In genomic region chr11:64846998-64847666, GRCh38 we compare ENCODE assay signal across 1 cellular context.
TF ChIP-seq lines count a peak whose summit lies in the region.

No MANE protein-coding gene starts in this region.

TF ChIP-seq in HEK293T, 16 proteins besides CTCF, POLR2A, EP300 and RAD21 (continued from another document):
- TF ChIP-seq, protein P1, sequence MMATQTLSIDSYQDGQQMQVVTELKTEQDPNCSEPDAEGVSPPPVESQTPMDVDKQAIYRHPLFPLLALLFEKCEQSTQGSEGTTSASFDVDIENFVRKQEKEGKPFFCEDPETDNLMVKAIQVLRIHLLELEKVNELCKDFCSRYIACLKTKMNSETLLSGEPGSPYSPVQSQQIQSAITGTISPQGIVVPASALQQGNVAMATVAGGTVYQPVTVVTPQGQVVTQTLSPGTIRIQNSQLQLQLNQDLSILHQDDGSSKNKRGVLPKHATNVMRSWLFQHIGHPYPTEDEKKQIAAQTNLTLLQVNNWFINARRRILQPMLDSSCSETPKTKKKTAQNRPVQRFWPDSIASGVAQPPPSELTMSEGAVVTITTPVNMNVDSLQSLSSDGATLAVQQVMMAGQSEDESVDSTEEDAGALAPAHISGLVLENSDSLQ (IDR thresholded peaks at IDR 0.05) = no peak
- no peak for TF ChIP-seq LEF1 (IDR thresholded peaks at IDR 0.05; ENCODE audit: borderline replicate concordance)
- no peak for TF ChIP-seq SUZ12 (IDR thresholded peaks at IDR 0.05)
- no peak for TF ChIP-seq ELF4 (IDR thresholded peaks at IDR 0.05)
- TF ChIP-seq FOXM1 (IDR thresholded peaks at IDR 0.05; ENCODE audit: borderline replicate concordance) = no peak
- no peak for TF ChIP-seq NFRKB (IDR thresholded peaks at IDR 0.05)
